2 cellular contexts compared by ENCODE assay signal in genomic region chr20:54476336-54476928, GRCh38.
TF ChIP-seq lines count a peak whose summit lies in the region.

No MANE protein-coding gene starts in this region.

TF ChIP-seq in liver, 16 proteins besides CTCF, POLR2A, EP300 and RAD21:
- TF ChIP-seq YY1 (IDR thresholded peaks at IDR 0.05) (no peak), REST (IDR thresholded peaks at IDR 0.05) (no peak), TAF1 (conservative IDR thresholded peaks at IDR 0.05) (no peak)
TF ChIP-seq in liver: peak in this region for 0.

TF ChIP-seq in HepG2, 621 proteins besides CTCF, POLR2A, EP300 and RAD21:
- TF ChIP-seq ZNF20 (CRISPR knock-in tag; IDR thresholded peaks at IDR 0.05) (no peak), ZNF737 (CRISPR knock-in tag; IDR thresholded peaks at IDR 0.05; ENCODE audit: borderline replicate concordance) (no peak), TGIF2 (CRISPR knock-in tag; IDR thresholded peaks at IDR 0.05) (no peak), ATM (IDR thresholded peaks at IDR 0.05; ENCODE audit: borderline replicate concordance) (no peak), ZBTB26 (CRISPR knock-in tag; IDR thresholded peaks at IDR 0.05; ENCODE audit: borderline replicate concordance) (no peak), CERS6 (CRISPR knock-in tag; IDR thresholded peaks at IDR 0.05) (no peak), ZNF879 (CRISPR knock-in tag; IDR thresholded peaks at IDR 0.05) (no peak), POGZ (CRISPR knock-in tag; IDR thresholded peaks at IDR 0.05) (no peak), GMEB1 (CRISPR knock-in tag; IDR thresholded peaks at IDR 0.05; ENCODE audit: borderline replicate concordance) (no peak), PTBP1 (IDR thresholded peaks at IDR 0.05; ENCODE audit: low read depth, low read length, poor library complexity, severe bottlenecking) (no peak), KDM6A (CRISPR knock-in tag; IDR thresholded peaks at IDR 0.05; ENCODE audit: low read depth) (no peak), CC2D1A (CRISPR knock-in tag; IDR thresholded peaks at IDR 0.05) (no peak), ZBTB2 (CRISPR knock-in tag; IDR thresholded peaks at IDR 0.05; ENCODE audit: low read depth) (no peak), AGO1 (IDR thresholded peaks at IDR 0.05; ENCODE audit: low read depth, low read length, poor library complexity, severe bottlenecking) (no peak), NAIF1 (CRISPR knock-in tag; IDR thresholded peaks at IDR 0.05; ENCODE audit: borderline replicate concordance) (no peak)
